24 cellular contexts compared by ENCODE assay signal in the genomic region with DNA sequence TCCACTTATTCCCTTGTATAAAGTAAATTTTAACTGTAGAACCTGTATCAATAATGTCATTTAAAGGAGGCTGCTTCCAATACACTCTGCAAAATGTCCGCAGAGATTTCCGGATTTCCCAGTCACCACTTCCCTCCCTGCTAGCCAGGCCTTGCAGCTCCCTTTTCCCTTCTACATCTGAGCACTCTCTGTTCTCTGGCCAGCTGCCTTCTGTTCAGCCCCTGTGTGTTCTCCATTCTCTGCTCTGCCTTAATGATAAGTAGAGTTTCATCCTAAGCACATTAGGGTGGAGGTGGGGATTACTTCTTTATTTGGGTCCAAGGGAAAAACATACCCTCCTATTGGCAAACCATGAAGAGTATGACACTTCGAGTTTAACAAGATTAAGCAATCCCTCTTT.
"Had no signal": no experiment of that assay in that cellular context is flagged by ENCODE, and none has a peak within 500 bp of the region (broad histone marks: within the 10 kb centered on the region; RNA-seq: fewer than 3 reads in every experiment).

No MANE protein-coding gene starts in this region.

- H3K4me3 ChIP-seq: colonic mucosa, gastroesophageal sphincter, stomach, tibial artery, upper lobe of right lung had no signal

- H3K4me1 Mint-ChIP-seq: activated CD8-positive, alpha-beta memory T cell treated with anti-CD3 and anti-CD28 coated beads, Interleukin-2, amount 10 ng/mL, durations not matched to agents 7 days and 5 days; central memory CD8-positive, alpha-beta T cell had no signal

- H3K27me3 ChIP-seq: colonic mucosa had no signal

- ATAC-seq: activated CD4-positive, alpha-beta T cell treated with anti-CD3 and anti-CD28 coated beads for 36 hours; activated CD8-positive, alpha-beta memory T cell treated with anti-CD3 and anti-CD28 coated beads, Interleukin-2, amount 10 ng/mL, durations not matched to agents 7 days and 5 days; activated CD8-positive, alpha-beta T cell treated with anti-CD3 and anti-CD28 coated beads, Interleukin-2, amount 10 ng/mL, durations not matched to agents 7 days and 5 days; effector memory CD8-positive, alpha-beta T cell; gastroesophageal sphincter; left colon; naive thymus-derived CD8-positive, alpha-beta T cell; right cardiac atrium; stimulated activated naive B cell treated with anti-CD40 and anti-IgM and Interleukin-4, amounts not matched to agents 10 μg/mL and 1 μg/mL and 100 μg/mL, for 72 hours; T-helper 17 cell; upper lobe of right lung had no signal

- H3K9me3 ChIP-seq: colonic mucosa, gastroesophageal sphincter, stomach, tibial artery, upper lobe of right lung had no signal

- DNase-seq: activated CD4-positive, alpha-beta T cell treated with anti-CD3 and anti-CD28 coated beads for 36 hours; activated CD4-positive, CD25-positive, alpha-beta regulatory T cell; activated CD8-positive, alpha-beta memory T cell treated with anti-CD3 and anti-CD28 coated beads, Interleukin-2, amount 10 ng/mL, durations not matched to agents 7 days and 5 days; activated CD8-positive, alpha-beta T cell treated with anti-CD3 and anti-CD28 coated beads, Interleukin-2, amount 10 ng/mL, durations not matched to agents 7 days and 5 days; activated T-cell treated with anti-CD3 and anti-CD28 coated beads, Interleukin-2, amount 50 U/mL, for 48 hours; colonic mucosa; effector memory CD8-positive, alpha-beta T cell; head of caudate nucleus; hippocampal formation; left colon; mammary epithelial cell; naive thymus-derived CD8-positive, alpha-beta T cell; right cardiac atrium; stimulated activated CD4-positive, alpha-beta T cell treated with anti-CD3 and anti-CD28 coated beads, Interleukin-15, amount 100 ng/mL, for 24 hours; stimulated activated CD4-positive, alpha-beta T cell treated with anti-CD3 and anti-CD28 coated beads, Interleukin-2, amount 100 ng/mL, for 24 hours; stimulated activated naive B cell treated with anti-CD40 and anti-IgM and Interleukin-4, amounts not matched to agents 10 μg/mL and 1 μg/mL and 100 μg/mL, for 72 hours; stomach; T-helper 17 cell; tibial artery; upper lobe of right lung had no signal

- H3K4me1 ChIP-seq: colonic mucosa had no signal

- H3K36me3 Mint-ChIP-seq: activated CD8-positive, alpha-beta memory T cell treated with anti-CD3 and anti-CD28 coated beads, Interleukin-2, amount 10 ng/mL, durations not matched to agents 7 days and 5 days; activated naive CD4-positive, alpha-beta T cell treated with anti-CD3 and anti-CD28 coated beads, Interleukin-2, amount 50 U/mL, for 24 hours; naive thymus-derived CD8-positive, alpha-beta T cell; stimulated activated naive B cell treated with anti-CD40 and anti-IgM and Interleukin-4, amounts not matched to agents 10 μg/mL and 1 μg/mL and 100 μg/mL, for 72 hours had no signal

- H3K27ac ChIP-seq: colonic mucosa, gastroesophageal sphincter, stomach, tibial artery, upper lobe of right lung had no signal

- H3K9me3 Mint-ChIP-seq: activated naive CD4-positive, alpha-beta T cell treated with anti-CD3 and anti-CD28 coated beads, Interleukin-2, amount 50 U/mL, for 24 hours; activated T-helper 2 cell treated with anti-CD3 and anti-CD28 coated beads, Interferon-gamma antibody, Interleukin-2, Interleukin-4, amounts not matched to agents 10 μg/mL and 5 μg/mL and 100 μg/mL, durations not matched to agents 14 hours and 24 hours and 36 hours had no signal

- H3K4me3 Mint-ChIP-seq: activated CD4-positive, alpha-beta T cell treated with anti-CD3 and anti-CD28 coated beads for 36 hours; activated CD8-positive, alpha-beta memory T cell treated with anti-CD3 and anti-CD28 coated beads, Interleukin-2, amount 10 ng/mL, durations not matched to agents 7 days and 5 days; activated CD8-positive, alpha-beta T cell treated with anti-CD3 and anti-CD28 coated beads, Interleukin-2, amount 10 ng/mL, durations not matched to agents 7 days and 5 days; activated naive CD4-positive, alpha-beta T cell treated with anti-CD3 and anti-CD28 coated beads, Interleukin-2, amount 50 U/mL, for 24 hours; central memory CD8-positive, alpha-beta T cell; effector memory CD8-positive, alpha-beta T cell; naive thymus-derived CD8-positive, alpha-beta T cell; stimulated activated naive B cell treated with anti-CD40 and anti-IgM and Interleukin-4, amounts not matched to agents 10 μg/mL and 1 μg/mL and 100 μg/mL, for 72 hours; T-helper 17 cell had no signal

- H3K27ac Mint-ChIP-seq: activated CD4-positive, alpha-beta T cell treated with anti-CD3 and anti-CD28 coated beads for 36 hours; activated CD8-positive, alpha-beta memory T cell treated with anti-CD3 and anti-CD28 coated beads, Interleukin-2, amount 10 ng/mL, durations not matched to agents 7 days and 5 days; activated CD8-positive, alpha-beta T cell treated with anti-CD3 and anti-CD28 coated beads, Interleukin-2, amount 10 ng/mL, durations not matched to agents 7 days and 5 days; activated naive CD4-positive, alpha-beta T cell treated with anti-CD3 and anti-CD28 coated beads, Interleukin-2, amount 50 U/mL, for 24 hours; activated T-helper 2 cell treated with anti-CD3 and anti-CD28 coated beads, Interferon-gamma antibody, Interleukin-2, Interleukin-4, amounts not matched to agents 10 μg/mL and 5 μg/mL and 100 μg/mL, durations not matched to agents 14 hours and 24 hours and 36 hours; effector memory CD8-positive, alpha-beta T cell; stimulated activated naive B cell treated with anti-CD40 and anti-IgM and Interleukin-4, amounts not matched to agents 10 μg/mL and 1 μg/mL and 100 μg/mL, for 72 hours; T-helper 17 cell had no signal

- H3K36me3 ChIP-seq: colonic mucosa, gastroesophageal sphincter, stomach, tibial artery, upper lobe of right lung had no signal
